Comparison of ENCODE assay signal across 8 cellular contexts in the genomic region with DNA sequence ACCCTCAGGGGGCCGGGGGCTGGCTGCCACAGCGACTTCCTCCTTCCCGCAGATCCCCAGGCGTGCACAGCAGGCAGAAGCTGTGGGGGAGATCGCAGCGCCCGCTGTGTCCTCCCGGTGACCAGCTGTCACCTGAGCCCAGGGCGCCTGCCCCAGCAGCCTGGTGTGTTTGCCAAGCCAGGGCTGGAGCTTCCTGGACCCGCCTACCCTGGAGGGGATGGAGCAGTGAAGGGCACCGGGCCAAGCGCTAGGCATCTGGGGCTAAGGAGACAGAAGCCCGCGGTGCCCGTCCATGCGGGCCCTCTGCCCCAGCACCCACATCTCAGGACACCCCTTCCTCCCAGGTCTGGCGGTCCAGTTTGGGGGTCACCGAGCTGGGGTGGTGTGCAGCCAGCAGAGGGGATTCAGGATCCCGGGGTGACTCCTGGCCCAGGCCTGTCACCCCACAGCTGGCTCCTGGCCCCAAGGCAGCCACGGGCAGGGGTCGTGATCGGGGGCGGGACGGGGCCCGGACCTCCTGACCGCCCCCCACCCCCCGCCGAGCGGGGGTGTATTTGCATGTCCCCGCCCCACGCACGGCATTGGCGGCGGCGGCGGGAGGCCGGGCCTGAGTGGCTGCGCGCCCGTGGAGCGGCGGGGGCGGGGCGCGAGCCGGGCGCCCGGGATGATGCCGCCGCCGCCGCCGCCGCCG. TPM values are rescaled to one million over a fixed set of nuclear protein-coding genes. Genes with fewer than 3 reads are reported as not detected.
DNase-seq lines count a peak whose midpoint lies in the region; ATAC-seq, FAIRE-seq and TF ChIP-seq lines count a peak whose summit lies in the region.

A gene with protein sequence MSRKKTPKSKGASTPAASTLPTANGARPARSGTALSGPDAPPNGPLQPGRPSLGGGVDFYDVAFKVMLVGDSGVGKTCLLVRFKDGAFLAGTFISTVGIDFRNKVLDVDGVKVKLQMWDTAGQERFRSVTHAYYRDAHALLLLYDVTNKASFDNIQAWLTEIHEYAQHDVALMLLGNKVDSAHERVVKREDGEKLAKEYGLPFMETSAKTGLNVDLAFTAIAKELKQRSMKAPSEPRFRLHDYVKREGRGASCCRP (plus strand): TSS at position 645 of the 691 bp plus-strand sequence. CDS start 159 bp downstream, outside the sequence.

- peak within 1 kb of the TSS; percentile 94 to 97 for H3K4me2 ChIP-seq in H1 (ENCODE audit: insufficient read depth in 1 of 2, low read depth in 2 of 2, low read length in 2 of 2)

- peaks cover 0 to 10% of the 10 kb centered on the region in 2 experiments; a peak in 2 of 4 replicates for H3K79me2 ChIP-seq in H1 (ENCODE audit: control insufficient read depth in 1 of 2, insufficient read depth in 2 of 2, low read length in 2 of 2)

- H4K5ac ChIP-seq in H1 (ENCODE audit: insufficient read length, low read depth, low read length) = peak within 1 kb of the TSS; percentile 25

- H3K4me3 Mint-ChIP-seq in activated CD8-positive, alpha-beta T cell treated with anti-CD3 and anti-CD28 coated beads for 36 hours = peak within 1 kb of the TSS; percentile 39

- H3K36me3 Mint-ChIP-seq in activated CD8-positive, alpha-beta T cell treated with anti-CD3 and anti-CD28 coated beads for 36 hours (ENCODE audit: low read depth) = peaks cover 19% of the 10 kb centered on the region

- H3K18ac ChIP-seq in H1 (ENCODE audit: extremely low read depth, low read length) = peak within 1 kb of the TSS; percentile 48

- no peak within 1 kb of the TSS for H2BK20ac ChIP-seq in H1 (ENCODE audit: low read length)

- H3K79me1 ChIP-seq in H1 (ENCODE audit: low read depth, low read length) = no peaks in the 10 kb centered on the region

- no peak within 1 kb of the TSS for H2AFZ ChIP-seq in H1 (ENCODE audit: low read length)

- DNase-seq in AG10803 (ENCODE audit: low read depth) (no peak), HCEC 1CT (peak; percentile 48), NCI-H345 (lab: John Stamatoyannopoulos, UW) (peak; percentile 95), H1 (ENCODE audit: low read depth in 1 of 2, low spot score in 2 of 2) (peak in 1 of 2 experiments; percentile 90), lower lobe of right lung (peak; percentile 89)
- DNase-seq in activated CD8-positive, alpha-beta T cell treated with anti-CD3 and anti-CD28 coated beads for 36 hours = peak; percentile 42
- peak; percentile 48 for DNase-seq in stimulated activated naive CD4-positive, alpha-beta T cell treated with Interleukin-2 at 50 U/mL for 16 hours (lab: John Stamatoyannopoulos, UW)

- peaks cover 0 to 11% (median 5%) of the 10 kb centered on the region in 4 experiments; a peak in 3 of 7 replicates for H3K27me3 ChIP-seq in H1 (replicated peaks in 1 of 4; ENCODE audit: control insufficient read depth in 3 of 4, extremely low read depth in 1 of 4, insufficient read depth in 3 of 4, low read length in 3 of 4)
- no peaks in the 10 kb centered on the region for H3K27me3 ChIP-seq in lower lobe of right lung (ENCODE audit: low read depth)

- no peaks in the 10 kb centered on the region for H3K27me3 Mint-ChIP-seq in activated CD8-positive, alpha-beta T cell treated with anti-CD3 and anti-CD28 coated beads for 36 hours

- no peak; a peak in 1 of 4 replicates for TF ChIP-seq RAD21 in H1 (IDR thresholded peaks at IDR 0.05 in 1 of 2, conservative IDR thresholded peaks at IDR 0.05 in 1 of 2; ENCODE audit: low read depth in 2 of 2, low read length in 2 of 2)

- no peak within 1 kb of the TSS for H3K27ac Mint-ChIP-seq in activated CD8-positive, alpha-beta T cell treated with anti-CD3 and anti-CD28 coated beads for 36 hours

- H4K20me1 ChIP-seq in H1 (replicated peaks in 1 of 2; ENCODE audit: control insufficient read depth in 1 of 2, insufficient read depth in 2 of 2, low read length in 2 of 2) = peaks cover 4 to 28% of the 10 kb centered on the region in 2 experiments

- H3K14ac ChIP-seq in H1 (ENCODE audit: insufficient read length) = no peak within 1 kb of the TSS

- no peak within 1 kb of the TSS for H3K56ac ChIP-seq in H1 (replicated peaks; ENCODE audit: insufficient read length, low read depth, low read length)

- H3K9me3 Mint-ChIP-seq in activated CD8-positive, alpha-beta T cell treated with anti-CD3 and anti-CD28 coated beads for 36 hours = no peaks in the 10 kb centered on the region

- peak within 1 kb of the TSS; percentile 62 for H4K8ac ChIP-seq in H1 (ENCODE audit: extremely low read depth, insufficient read depth, low read length)

- ATAC-seq in activated CD8-positive, alpha-beta T cell treated with anti-CD3 and anti-CD28 coated beads for 36 hours = peak; percentile 42
- ATAC-seq in lower lobe of right lung (peak; percentile 88 to 90), GM21381 (IDR thresholded peaks at IDR 0.05; ENCODE audit: unreplicated experiment) (no peak)

- peaks cover 22% of the 10 kb centered on the region; the same call in 1 of the 2 replicates for H3K23me2 ChIP-seq in H1 (ENCODE audit: low read depth, low read length)

- FAIRE-seq in H1 (lab: Jason Lieb, UNC) = no peak

- 0 out of 2 replicates have a peak within 1 kb of the TSS, but pooled peaks have one; percentile 41 for H2AK5ac ChIP-seq in H1 (ENCODE audit: low read depth, low read length)

- TF ChIP-seq EP300 in H1 (IDR thresholded peaks at IDR 0.05; ENCODE audit: borderline replicate concordance in 1 of 2, low read depth in 2 of 2, low read length in 2 of 2) = no peak

- H2BK120ac ChIP-seq in H1 (replicated peaks; ENCODE audit: low read depth, low read length) = no peak within 1 kb of the TSS

- H3K4me3 ChIP-seq in AG10803 (ENCODE audit: low read length) (peak within 1 kb of the TSS; percentile 37), H1 (ENCODE audit: extremely low read depth in 1 of 4, insufficient read depth in 2 of 4, low read depth in 3 of 4, low read length in 4 of 4) (peak within 1 kb of the TSS; percentile 37 to 85 (median 48)), lower lobe of right lung (peak within 1 kb of the TSS; percentile 56)

- peak within 1 kb of the TSS in 1 of 4 experiments; percentile 31; a peak in 3 of 7 replicates for H3K9ac ChIP-seq in H1 (replicated peaks in 1 of 4; ENCODE audit: extremely low read depth in 1 of 4, low read depth in 3 of 4, low read length in 3 of 4)

- H3K36me3 ChIP-seq in H1 (ENCODE audit: control insufficient read depth in 2 of 4, insufficient read depth in 4 of 4, low read length in 3 of 4) = peaks cover 0 to 18% (median 4%) of the 10 kb centered on the region in 4 experiments; a peak in 5 of 8 replicates
- peaks cover 15% of the 10 kb centered on the region for H3K36me3 ChIP-seq in lower lobe of right lung

- H4K91ac ChIP-seq in H1 (replicated peaks; ENCODE audit: insufficient read length, low read length) = peak within 1 kb of the TSS; percentile 65

- H3K9me3 ChIP-seq in H1 (ENCODE audit: insufficient read depth in 2 of 2, low read depth in 1 of 2, low read length in 1 of 2) (no peaks in the 10 kb centered on the region), lower lobe of right lung (no peaks in the 10 kb centered on the region)

- intact Hi-C loops in activated CD8-positive, alpha-beta T cell treated with anti-CD3 and anti-CD28 coated beads for 36 hours (cut with micrococcal nuclease) = no loop called here
- intact Hi-C loops in lower lobe of right lung (cut with DNase I) = loop anchor here (10.0 kb wide), 1 partner anchor 123 kb away; a partner anchor contains a TSS

- POLR2A ChIA-PET in activated CD8-positive, alpha-beta T cell treated with anti-CD3 and anti-CD28 coated beads for 36 hours (lab: Charles Lee) = interaction anchor here (0.6 to 1.2 kb wide), 5 partner anchors 79 to 185 kb away, joined by 3 to 4 read pairs (median 3); a partner anchor contains a TSS
- POLR2A ChIA-PET in H1 (lab: Charles Lee; ENCODE audit: partially characterized antibody) = interaction anchor here (0.6 to 10.4 kb wide), 18 partner anchors 7 to 188 kb away, joined by 3 to 220 read pairs (median 4); a partner anchor contains a TSS

- no peak within 1 kb of the TSS for H3K23ac ChIP-seq in H1 (ENCODE audit: insufficient read length)

- H2BK15ac ChIP-seq in H1 (ENCODE audit: low read length) = no peak within 1 kb of the TSS

- H3K27ac ChIP-seq in H1 (ENCODE audit: low read depth, low read length) (no peak within 1 kb of the TSS), lower lobe of right lung (peak within 1 kb of the TSS; percentile 41)

- H2BK5ac ChIP-seq in H1 (ENCODE audit: low read depth, low read length) = peak within 1 kb of the TSS; percentile 66; the same call in 1 of the 2 replicates

- 14% methylated on average over 18 of the region's 55 CpGs; no CpG with 5 or more reads in 1 of the 2 experiments for WGBS in H1 (ENCODE audit: extremely low coverage in 1 of 2, insufficient coverage in 1 of 2, insufficient read length in 1 of 2, insufficient replicate concordance in 2 of 2, low coverage in 1 of 2, low lambda C conversion rate in 2 of 2, missing lambda C conversion rate in 1 of 2), 2 experiments

- no peak within 1 kb of the TSS for H2BK12ac ChIP-seq in H1 (ENCODE audit: low read depth, low read length)

- H3K4ac ChIP-seq in H1 (replicated peaks; ENCODE audit: insufficient read length, low read depth, low read length) = no peak within 1 kb of the TSS

- CTCF ChIA-PET in activated CD8-positive, alpha-beta T cell treated with anti-CD3 and anti-CD28 coated beads for 36 hours (lab: Charles Lee) = interaction anchor here (1.1 kb wide), 1 partner anchor 8 kb away, joined by 3 read pairs; no protein-coding TSS in a partner anchor
- CTCF ChIA-PET in H1 (lab: Charles Lee; ENCODE audit: partially characterized antibody) = interaction anchor here (0.6 to 3.6 kb wide), 8 partner anchors 8 to 353 kb away, joined by 3 to 15 read pairs (median 4); no protein-coding TSS in a partner anchor

- H3K4me1 ChIP-seq in H1 (replicated peaks in 1 of 4; ENCODE audit: control insufficient read depth in 3 of 4, insufficient read depth in 4 of 4, low read length in 3 of 4) = peaks cover 3 to 36% (median 27%) of the 10 kb centered on the region in 4 experiments
- H3K4me1 ChIP-seq in lower lobe of right lung = peaks cover 50% of the 10 kb centered on the region

- no peak for TF ChIP-seq POLR2A in H1 (IDR thresholded peaks at IDR 0.05; ENCODE audit: control extremely low read depth in 1 of 2, low read depth in 2 of 2, low read length in 2 of 2)

- TF ChIP-seq CTCF in AG10803 (conservative IDR thresholded peaks at IDR 0.05; ENCODE audit: low read length) (no peak), H1 (IDR thresholded peaks at IDR 0.05; ENCODE audit: control extremely low read depth in 1 of 3, insufficient read depth in 1 of 3, low read depth in 1 of 3, low read length in 3 of 3) (no peak), lower lobe of right lung (IDR thresholded peaks at IDR 0.05) (no peak)
- TF ChIP-seq CTCF in activated CD8-positive, alpha-beta T cell treated with anti-CD3 and anti-CD28 coated beads for 36 hours (IDR thresholded peaks at IDR 0.05) = no peak

- H3K4me1 Mint-ChIP-seq in activated CD8-positive, alpha-beta T cell treated with anti-CD3 and anti-CD28 coated beads for 36 hours (ENCODE audit: low read depth) = peaks cover 16% of the 10 kb centered on the region

RNA-seq across cellular contexts. Expression of the gene that starts here (rescaled TPM):
- total RNA-seq in activated CD8-positive, alpha-beta T cell treated with anti-CD3 and anti-CD28 coated beads for 36 hours = under 1 TPM; 0.34 to 0.49 TPM
- total RNA-seq in H1 (2021; fragmentation: NEBNext Ultra II Directional; extraction: Animal tissue kit (Norgen Biotek cat#: 25700)) = 4.3 and 5.3 TPM in 2 replicates
- polyA plus RNA-seq in H1 (2011; rRNA removed) = 5.4 and 6.6 TPM in 2 replicates
- polyA plus RNA-seq in H1 (2011; cell fraction: cytosol; rRNA removed) = 7.4 TPM
- 23.2 TPM for polyA plus RNA-seq in H1 (2011; cell fraction: nucleus; rRNA removed)
- polyA plus RNA-seq in H1 (2012, experiment 1 of 2) = 6.8 to 14.2 TPM (median 12.7 TPM) in 4 replicates
- polyA plus RNA-seq in H1 (2012, experiment 2 of 2) = 4.8 TPM
- 11.6 TPM for polyA plus RNA-seq in H1 (2013, experiment 1 of 2)
- polyA plus RNA-seq in H1 (2013, experiment 2 of 2) = 13.9 TPM
- polyA minus RNA-seq in H1 (2011; rRNA and poly(A)+ RNA removed) = 2.4 and 2.6 TPM in 2 replicates
- polyA minus RNA-seq in H1 (2011; cell fraction: cytosol; rRNA and poly(A)+ RNA removed) = 2.0 TPM
- 3.2 TPM for polyA minus RNA-seq in H1 (2011; cell fraction: nucleus; rRNA and poly(A)+ RNA removed)
- 0.80 TPM for total RNA-seq in lower lobe of right lung

Comparison
In these comparisons a context has a peak if more than half of its experiments do, and no peak if none do; other contexts are left out.
1. Peak in DNase-seq and ATAC-seq in activated CD8-positive, alpha-beta T cell treated with anti-CD3 and anti-CD28 coated beads for 36 hours; RNA of the gene not detected or under 1 TPM.
2. Peak in DNase-seq, ATAC-seq, H3K4me3 ChIP-seq and H3K27ac ChIP-seq in lower lobe of right lung; RNA of the gene not detected or under 1 TPM.